ENCODE assay signal across 28 cellular contexts in the genomic region with DNA sequence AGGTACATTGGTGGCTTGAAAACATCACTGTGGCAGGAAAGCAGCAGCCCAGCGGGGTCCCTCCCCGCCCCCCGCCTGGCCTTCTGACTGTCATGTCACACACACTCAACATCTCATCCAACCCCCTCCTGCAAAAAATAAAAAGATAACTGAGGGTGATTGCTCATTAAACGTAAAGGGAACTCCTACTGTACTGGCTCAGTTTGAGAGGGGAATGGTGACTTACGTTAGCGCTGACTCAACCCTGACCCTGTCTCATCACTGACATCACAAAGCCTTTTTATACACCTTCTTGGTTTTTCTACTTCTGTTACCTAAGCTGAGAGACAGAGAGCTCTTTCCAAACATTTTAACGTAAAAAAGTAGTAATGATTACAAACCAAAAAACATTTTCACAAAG. TPM values are rescaled to one million over a fixed set of nuclear protein-coding genes. Genes with fewer than 3 reads are reported as not detected.
"Had no signal": no experiment of that assay in that cellular context is flagged by ENCODE, and none has a peak within 500 bp of the region (broad histone marks: within the 10 kb centered on the region; RNA-seq: fewer than 3 reads in every experiment).

No MANE protein-coding gene starts in this region.

- H3K36me3 ChIP-seq: stomach, suprapubic skin, thoracic aorta, thyroid gland, tibial artery, tibial nerve, transverse colon, upper lobe of left lung, upper lobe of right lung, uterus, vagina had no signal

- H3K27me3 ChIP-seq: stomach, suprapubic skin, testis, thyroid gland, tibial nerve, transverse colon, upper lobe of left lung, upper lobe of right lung, uterus, vagina had no signal

- H3K4me3 ChIP-seq: stomach, suprapubic skin, testis, thoracic aorta, thyroid gland, tibial artery, tibial nerve, transverse colon, upper lobe of left lung, upper lobe of right lung, uterus, vagina had no signal

- H3K4me1 ChIP-seq: stomach, suprapubic skin, testis, thyroid gland, tibial artery, transverse colon, upper lobe of left lung, upper lobe of right lung, uterus, vagina had no signal

- FAIRE-seq: urothelium cell line had no signal

- ATAC-seq: stimulated activated effector memory CD8-positive, alpha-beta T cell treated with anti-CD3 and anti-CD28 coated beads, Interleukin-12 subunit alpha, Interleukin-12 subunit beta, amount 100 ng/mL, for 72 hours; stimulated activated memory B cell treated with anti-CD40 and anti-IgM and Interleukin-4, amounts not matched to agents 10 μg/mL and 1 μg/mL and 100 μg/mL, for 72 hours; stimulated activated naive B cell treated with anti-CD40 and anti-IgM and Interleukin-4, amounts not matched to agents 10 μg/mL and 1 μg/mL and 100 μg/mL, for 72 hours; stimulated activated naive CD8-positive, alpha-beta T cell treated with anti-CD3 and anti-CD28 coated beads, Interleukin-15, amount 100 ng/mL, for 72 hours; stimulated activated naive CD8-positive, alpha-beta T cell treated with anti-CD3 and anti-CD28 coated beads, Interleukin-15, Interleukin-2, amounts not matched to agents 100 U/mL and 50 U/mL, for 24 hours; upper lobe of right lung had no signal

- H3K9me3 ChIP-seq: stomach, suprapubic skin, testis, thoracic aorta, thyroid gland, transverse colon, upper lobe of left lung, upper lobe of right lung, uterus, vagina had no signal

- H3K27ac ChIP-seq: stomach, suprapubic skin, testis, thoracic aorta, thyroid gland, tibial artery, tibial nerve, transverse colon, upper lobe of left lung, upper lobe of right lung, uterus, vagina had no signal

- DNase-seq: stimulated activated CD4-positive, alpha-beta T cell treated with anti-CD3 and anti-CD28 coated beads, Interleukin-2, amount 100 ng/mL, for 48 hours; stimulated activated CD4-positive, alpha-beta T cell treated with anti-CD3 and anti-CD28 coated beads, Interleukin-4, amount 100 ng/mL, for 1 hour; stimulated activated CD4-positive, alpha-beta T cell treated with anti-CD3 and anti-CD28 coated beads, Interleukin-4, amount 100 ng/mL, for 24 hours; stimulated activated CD4-positive, alpha-beta T cell treated with anti-CD3 and anti-CD28 coated beads, Interleukin-4, amount 100 ng/mL, for 4 hours; stimulated activated CD8-positive, alpha-beta memory T cell treated with anti-CD3 and anti-CD28 coated beads, Interleukin-4, amount 100 ng/mL, for 48 hours; stimulated activated naive B cell treated with anti-CD40 and anti-IgM and Interleukin-4, amounts not matched to agents 10 μg/mL and 1 μg/mL and 100 μg/mL, for 72 hours; stimulated activated naive CD4-positive, alpha-beta T cell; stimulated activated naive CD4-positive, alpha-beta T cell treated with Interleukin-2 at 50 U/mL for 16 hours; stimulated activated naive CD8-positive, alpha-beta T cell treated with anti-CD3 and anti-CD28 coated beads, Interleukin-15, amount 100 ng/mL, for 72 hours; stimulated activated naive CD8-positive, alpha-beta T cell treated with anti-CD3 and anti-CD28 coated beads, Interleukin-15, Interleukin-2, amounts not matched to agents 100 U/mL and 50 U/mL, for 24 hours; stomach; substantia nigra; testis; thyroid gland; transverse colon; trophoblast cell; upper lobe of right lung; uterus had no signal

RNA-seq across cellular contexts. Expression of gene ADARB2, which starts 48.8 kb away (rescaled TPM):
- total RNA-seq: ureter had no signal
